ENCODE assay signal across 1 cellular context in the genomic region with DNA sequence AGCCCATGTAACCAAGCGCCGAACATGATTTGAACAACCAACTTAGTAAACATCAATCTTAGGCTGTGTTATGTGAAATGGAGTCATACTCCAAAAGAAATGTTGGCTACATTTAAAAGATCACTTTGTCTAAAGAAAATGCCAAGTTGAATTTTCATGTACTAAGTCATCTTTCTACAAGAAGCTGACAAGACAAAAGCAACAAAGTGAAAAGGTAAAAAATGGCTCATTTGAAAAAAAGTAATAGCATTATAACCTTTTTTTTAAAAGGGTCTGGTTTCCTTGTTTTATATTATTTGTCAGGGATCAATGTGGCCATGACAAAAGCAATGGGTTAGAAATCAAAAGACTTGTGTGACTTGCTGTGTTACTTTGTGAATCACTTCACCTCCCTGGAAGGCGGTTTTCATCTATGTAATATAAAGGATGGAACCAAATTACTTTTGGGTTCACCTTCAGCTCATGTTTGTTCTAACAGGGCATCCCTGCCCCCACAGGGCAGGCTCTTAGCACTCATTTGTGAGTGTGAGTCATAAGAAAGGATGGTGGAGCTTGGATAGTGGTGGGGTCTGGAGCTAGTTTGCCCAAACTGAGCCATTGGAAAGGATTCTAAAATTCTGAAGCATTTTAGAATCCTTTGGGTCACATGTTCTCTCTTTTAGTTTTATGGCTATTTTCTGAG.
TF ChIP-seq lines count a peak whose summit lies in the region.

No MANE protein-coding gene starts in this region.

TF ChIP-seq in HepG2, 621 proteins besides CTCF, POLR2A, EP300 and RAD21:
- TF ChIP-seq AFF4 (CRISPR knock-in tag; IDR thresholded peaks at IDR 0.05) = no peak
- peak in 1 of 2 experiments; percentile 20; a peak in 1 of 4 replicates for TF ChIP-seq MAFK (conservative IDR thresholded peaks at IDR 0.05 in 1 of 2, IDR thresholded peaks at IDR 0.05 in 1 of 2; ENCODE audit: low read length in 2 of 2)
- no peak for TF ChIP-seq ZNF547 (CRISPR knock-in tag; IDR thresholded peaks at IDR 0.05)
- peak; percentile 83 for TF ChIP-seq FOSL2 (CRISPR knock-in tag; IDR thresholded peaks at IDR 0.05)
- TF ChIP-seq IRF1 (CRISPR knock-in tag; IDR thresholded peaks at IDR 0.05; ENCODE audit: low read depth) = no peak
- TF ChIP-seq ZNF792 (CRISPR knock-in tag; IDR thresholded peaks at IDR 0.05) = no peak
- TF ChIP-seq ZNF660 (CRISPR knock-in tag; IDR thresholded peaks at IDR 0.05; ENCODE audit: borderline replicate concordance, low read depth) = no peak
- no peak for TF ChIP-seq ARID4A (CRISPR knock-in tag; IDR thresholded peaks at IDR 0.05; ENCODE audit: borderline replicate concordance)
- TF ChIP-seq HMG20B (CRISPR knock-in tag; conservative IDR thresholded peaks at IDR 0.05) = no peak
- TF ChIP-seq HES4 (CRISPR knock-in tag; IDR thresholded peaks at IDR 0.05; ENCODE audit: borderline replicate concordance) = no peak
- TF ChIP-seq, protein P1, sequence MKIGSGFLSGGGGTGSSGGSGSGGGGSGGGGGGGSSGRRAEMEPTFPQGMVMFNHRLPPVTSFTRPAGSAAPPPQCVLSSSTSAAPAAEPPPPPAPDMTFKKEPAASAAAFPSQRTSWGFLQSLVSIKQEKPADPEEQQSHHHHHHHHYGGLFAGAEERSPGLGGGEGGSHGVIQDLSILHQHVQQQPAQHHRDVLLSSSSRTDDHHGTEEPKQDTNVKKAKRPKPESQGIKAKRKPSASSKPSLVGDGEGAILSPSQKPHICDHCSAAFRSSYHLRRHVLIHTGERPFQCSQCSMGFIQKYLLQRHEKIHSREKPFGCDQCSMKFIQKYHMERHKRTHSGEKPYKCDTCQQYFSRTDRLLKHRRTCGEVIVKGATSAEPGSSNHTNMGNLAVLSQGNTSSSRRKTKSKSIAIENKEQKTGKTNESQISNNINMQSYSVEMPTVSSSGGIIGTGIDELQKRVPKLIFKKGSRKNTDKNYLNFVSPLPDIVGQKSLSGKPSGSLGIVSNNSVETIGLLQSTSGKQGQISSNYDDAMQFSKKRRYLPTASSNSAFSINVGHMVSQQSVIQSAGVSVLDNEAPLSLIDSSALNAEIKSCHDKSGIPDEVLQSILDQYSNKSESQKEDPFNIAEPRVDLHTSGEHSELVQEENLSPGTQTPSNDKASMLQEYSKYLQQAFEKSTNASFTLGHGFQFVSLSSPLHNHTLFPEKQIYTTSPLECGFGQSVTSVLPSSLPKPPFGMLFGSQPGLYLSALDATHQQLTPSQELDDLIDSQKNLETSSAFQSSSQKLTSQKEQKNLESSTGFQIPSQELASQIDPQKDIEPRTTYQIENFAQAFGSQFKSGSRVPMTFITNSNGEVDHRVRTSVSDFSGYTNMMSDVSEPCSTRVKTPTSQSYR (CRISPR knock-in tag; IDR thresholded peaks at IDR 0.05; ENCODE audit: borderline replicate concordance) = peak; percentile 47; the same call in 1 of the 2 replicates
- no peak for TF ChIP-seq ZFP82 (CRISPR knock-in tag; IDR thresholded peaks at IDR 0.05; ENCODE audit: borderline replicate concordance)
- TF ChIP-seq ZBTB21 (CRISPR knock-in tag; IDR thresholded peaks at IDR 0.05) = no peak
- TF ChIP-seq MAF1 (CRISPR knock-in tag; IDR thresholded peaks at IDR 0.05; ENCODE audit: borderline replicate concordance) = no peak
- no peak for TF ChIP-seq DR1 (CRISPR knock-in tag; IDR thresholded peaks at IDR 0.05)
- TF ChIP-seq ZNF142 (CRISPR knock-in tag; IDR thresholded peaks at IDR 0.05) = no peak
